8 cellular contexts compared by ENCODE assay signal in genomic region chrX:16484338-16484737, GRCh38.
DNase-seq lines count a peak whose midpoint lies in the region; ATAC-seq and TF ChIP-seq lines count a peak whose summit lies in the region.

No MANE protein-coding gene starts in this region.

- no peaks in the 10 kb centered on the region for H3K4me1 ChIP-seq in SJCRH30

- no peaks in the 10 kb centered on the region for H3K9me3 ChIP-seq in SJCRH30 (replicated peaks)

- DNase-seq in GOT3 (lab: John Stamatoyannopoulos, UW) (peak; percentile 43), dermis blood vessel endothelial cell (peak; percentile 88), NCI-H2196 (lab: John Stamatoyannopoulos, UW; ENCODE audit: unreplicated experiment) (no peak), SJCRH30 (no peak)
- DNase-seq in stimulated activated CD4-positive, alpha-beta T cell treated with anti-CD3 and anti-CD28 coated beads, Interleukin-12 subunit alpha, Interleukin-12 subunit beta, amount 100 ng/mL, for 48 hours (ENCODE audit: low read depth in 2 of 3, low spot score in 1 of 3): peak in 2 of 3 donors; percentile 20 to 26

- no peaks in the 10 kb centered on the region for H3K27me3 ChIP-seq in SJCRH30

- no peak overlapping the region for H3K4me3 ChIP-seq in SJCRH30

- ATAC-seq in SK-N-SH treated with all-trans-retinoic acid at 6 μM for 48 hours (peak; percentile 97), HG02623 (IDR thresholded peaks at IDR 0.05; ENCODE audit: unreplicated experiment) (no peak), HG03095 (IDR thresholded peaks at IDR 0.05; ENCODE audit: unreplicated experiment) (no peak)

- no peak overlapping the region for H3K27ac ChIP-seq in SJCRH30

- H3K36me3 ChIP-seq in SJCRH30: no peaks in the 10 kb centered on the region

TF ChIP-seq in SK-N-SH treated with all-trans-retinoic acid at 6 μM for 48 hours, 23 proteins besides CTCF, POLR2A, EP300 and RAD21:
- no peak for TF ChIP-seq ESRRG (CRISPR knock-in tag; IDR thresholded peaks at IDR 0.05)
- no peak for TF ChIP-seq TCF4 (CRISPR knock-in tag; IDR thresholded peaks at IDR 0.05; ENCODE audit: borderline replicate concordance)
- TF ChIP-seq POU6F1 (CRISPR knock-in tag; IDR thresholded peaks at IDR 0.05; ENCODE audit: borderline replicate concordance, low read depth): no peak
- TF ChIP-seq ZC3H10 (CRISPR knock-in tag; IDR thresholded peaks at IDR 0.05): no peak
- no peak for TF ChIP-seq ZNF565 (CRISPR knock-in tag; conservative IDR thresholded peaks at IDR 0.05; ENCODE audit: low read depth)
- no peak for TF ChIP-seq CREB5 (CRISPR knock-in tag; IDR thresholded peaks at IDR 0.05; ENCODE audit: low read depth)
- TF ChIP-seq CSRNP3 (CRISPR knock-in tag; IDR thresholded peaks at IDR 0.05): no peak
- no peak for TF ChIP-seq GLIS3 (CRISPR knock-in tag; IDR thresholded peaks at IDR 0.05)
- no peak for TF ChIP-seq ISL1 (CRISPR knock-in tag; IDR thresholded peaks at IDR 0.05)
- no peak for TF ChIP-seq RARB (CRISPR knock-in tag; IDR thresholded peaks at IDR 0.05)
- no peak for TF ChIP-seq PATZ1 (CRISPR knock-in tag; IDR thresholded peaks at IDR 0.05; ENCODE audit: borderline replicate concordance)
- no peak for TF ChIP-seq ZFP3 (CRISPR knock-in tag; IDR thresholded peaks at IDR 0.05)
- TF ChIP-seq ARNTL (CRISPR knock-in tag; IDR thresholded peaks at IDR 0.05; ENCODE audit: borderline replicate concordance, low read depth): no peak
- no peak for TF ChIP-seq BACH2 (CRISPR knock-in tag; IDR thresholded peaks at IDR 0.05; ENCODE audit: borderline replicate concordance)
- no peak for TF ChIP-seq ZNF70 (CRISPR knock-in tag; IDR thresholded peaks at IDR 0.05)
- no peak for TF ChIP-seq PPARA (CRISPR knock-in tag; IDR thresholded peaks at IDR 0.05; ENCODE audit: borderline replicate concordance)
- TF ChIP-seq ZFP30 (CRISPR knock-in tag; IDR thresholded peaks at IDR 0.05): no peak
- no peak for TF ChIP-seq TSHZ2 (CRISPR knock-in tag; IDR thresholded peaks at IDR 0.05)
- TF ChIP-seq CSDC2 (CRISPR knock-in tag; IDR thresholded peaks at IDR 0.05): no peak
- TF ChIP-seq OSR1 (CRISPR knock-in tag; IDR thresholded peaks at IDR 0.05): no peak

Comparison
In these comparisons a context has a peak if more than half of its experiments do, and no peak if none do; other contexts are left out.
1. DNase-seq: peak in GOT3 (single experiment), dermis blood vessel endothelial cell (single experiment) and stimulated activated CD4-positive, alpha-beta T cell treated with anti-CD3 and anti-CD28 coated beads, Interleukin-12 subunit alpha, Interleukin-12 subunit beta, amount 100 ng/mL, for 48 hours (2 of 3); none in NCI-H2196 (single experiment) and SJCRH30 (0 of 2).